ENCODE assay signal across 14 cellular contexts in genomic region chr2:40421643-40422297, GRCh38. TPM values are rescaled to one million over a fixed set of nuclear protein-coding genes. Genes with fewer than 3 reads are reported as not detected.
DNase-seq lines count a peak whose midpoint lies in the region; ATAC-seq and TF ChIP-seq lines count a peak whose summit lies in the region.
"Had no signal": no experiment of that assay in that cellular context is flagged by ENCODE, and none has a peak within 500 bp of the region (broad histone marks: within the 10 kb centered on the region; RNA-seq: fewer than 3 reads in every experiment).

No MANE protein-coding gene starts in this region.

- H3K36me3 ChIP-seq in rectal smooth muscle tissue (ENCODE audit: control insufficient read depth, insufficient read depth, low read length): no peaks in the 10 kb centered on the region
- H3K36me3 ChIP-seq in smooth muscle cell (ENCODE audit: low read depth): no peaks in the 10 kb centered on the region

- no peaks in the 10 kb centered on the region for H3K79me2 ChIP-seq in smooth muscle cell (ENCODE audit: low read depth)

- H3K27me3 ChIP-seq in rectal smooth muscle tissue (ENCODE audit: control insufficient read depth, insufficient read depth, low read length) (no peaks in the 10 kb centered on the region), smooth muscle cell (ENCODE audit: low read depth) (no peaks in the 10 kb centered on the region)

- H3K9ac ChIP-seq in rectal smooth muscle tissue (ENCODE audit: low read length) (no peak overlapping the region), smooth muscle cell (ENCODE audit: low read depth) (no peak overlapping the region)

- no peak overlapping the region for H3K4me2 ChIP-seq in smooth muscle cell

- H4K20me1 ChIP-seq in smooth muscle cell (ENCODE audit: low read depth): no peaks in the 10 kb centered on the region

- H3F3A ChIP-seq in smooth muscle cell (ENCODE audit: low read depth): no peaks in the 10 kb centered on the region

- H3K27ac ChIP-seq in rectal smooth muscle tissue (ENCODE audit: low read depth, low read length) (peak overlapping the region; percentile 76), smooth muscle cell (ENCODE audit: low read depth) (no peak overlapping the region)

- no peak for TF ChIP-seq CTCF in smooth muscle cell (IDR thresholded peaks at IDR 0.05; ENCODE audit: borderline replicate concordance, insufficient read depth, poor library complexity, severe bottlenecking)

- DNase-seq in NCI-H69 (lab: John Stamatoyannopoulos, UW) (peak; percentile 75), fibroblast of gingiva (ENCODE audit: low read depth) (peak; percentile 18), left ventricle myocardium superior (peak; percentile 26), NCI-H748 (lab: John Stamatoyannopoulos, UW; ENCODE audit: unreplicated experiment) (no peak), smooth muscle cell (lab: John Stamatoyannopoulos, UW; ENCODE audit: unreplicated experiment) (no peak)
- no peak for DNase-seq in effector CD8-positive, alpha-beta T cell (lab: John Stamatoyannopoulos, UW)
- DNase-seq: CD8-positive, alpha-beta T cell; EL; GOT3; KBM-7; NCI-H1092; NCI-H187; RPMI8226 had no signal

- H3K4me1 ChIP-seq in rectal smooth muscle tissue (ENCODE audit: control insufficient read depth, insufficient read depth, low read length) (peaks cover 37% of the 10 kb centered on the region), smooth muscle cell (ENCODE audit: low read depth) (no peaks in the 10 kb centered on the region)

- no peak overlapping the region for H3K4me3 ChIP-seq in rectal smooth muscle tissue (ENCODE audit: low read length)
- no peak overlapping the region for H3K4me3 ChIP-seq in smooth muscle cell

- peak; percentile 37 for ATAC-seq in left ventricle myocardium superior
- ATAC-seq: CD8-positive, alpha-beta T cell had no signal

- intact Hi-C loops in left ventricle myocardium superior (cut with micrococcal nuclease): no loop called here

- WGBS in smooth muscle cell (ENCODE audit: low lambda C conversion rate): 96% methylated on average over 4 of the region's 4 CpGs

- no peak overlapping the region for H2AFZ ChIP-seq in smooth muscle cell (ENCODE audit: low read depth)

- no peaks in the 10 kb centered on the region for H3K9me3 ChIP-seq in smooth muscle cell (replicated peaks; ENCODE audit: low read depth)

RNA-seq across cellular contexts. Expression of gene SLC8A1, which starts 30.1 kb away (rescaled TPM):
- total RNA-seq in left ventricle myocardium superior: 1,122 TPM
- 5.3 and 6.3 TPM in 2 replicates for total RNA-seq in smooth muscle cell
- polyA plus RNA-seq in smooth muscle cell: 1.1 and 1.3 TPM in 2 replicates
- total RNA-seq: CD8-positive, alpha-beta T cell had no signal

Comparison
In these comparisons a context has a peak if more than half of its experiments do, and no peak if none do; other contexts are left out.
1. DNase-seq: peak in NCI-H69 (single experiment), fibroblast of gingiva (single experiment) and left ventricle myocardium superior (single experiment); none in NCI-H748 (single experiment), smooth muscle cell (single experiment) and effector CD8-positive, alpha-beta T cell (single experiment).
2. RNA of gene SLC8A1, which starts 30.1 kb away (total RNA-seq): 1,122 TPM in left ventricle myocardium superior (single experiment); 5.3 to 6.3 TPM in smooth muscle cell; every median in the first group is over 100 times any median in the second.